ENCODE assay signal across 24 cellular contexts in the genomic region with DNA sequence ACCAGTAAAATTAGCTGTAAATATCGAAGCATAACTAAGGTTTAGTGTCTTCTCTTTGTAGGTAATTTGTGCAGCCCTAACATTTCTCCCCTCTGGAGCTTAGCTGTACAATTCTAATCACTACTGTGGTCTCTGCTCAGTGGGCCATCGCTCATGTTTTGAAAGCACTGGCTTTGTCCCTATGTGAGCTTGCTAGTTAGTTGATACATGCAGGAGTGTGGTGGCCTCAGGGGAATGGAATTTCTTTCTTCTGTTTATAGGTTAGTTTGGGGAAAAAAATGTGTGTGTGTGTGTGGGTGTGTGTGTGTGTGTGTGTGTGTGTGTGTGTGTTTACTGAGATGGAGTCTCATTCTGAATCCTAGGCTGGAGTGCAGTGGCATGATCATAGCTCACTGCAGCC.
DNase-seq lines count a peak whose midpoint lies in the region; ATAC-seq and TF ChIP-seq lines count a peak whose summit lies in the region.
"Had no signal": no experiment of that assay in that cellular context is flagged by ENCODE, and none has a peak within 500 bp of the region (broad histone marks: within the 10 kb centered on the region; RNA-seq: fewer than 3 reads in every experiment).

No MANE protein-coding gene starts in this region.

- peak overlapping the region; percentile 28 to 87 (median 43) for H3K27ac Mint-ChIP-seq in brain
- H3K27ac Mint-ChIP-seq: CD4-positive, alpha-beta T cell; GM23338 had no signal

- H3K36me3 Mint-ChIP-seq in brain = no peaks in the 10 kb centered on the region

- peak overlapping the region in 2 of 5 experiments; percentile 1 to 4 for H3K4me3 Mint-ChIP-seq in brain
- H3K4me3 Mint-ChIP-seq: CD4-positive, alpha-beta T cell; GM23338 had no signal

- no peak for TF ChIP-seq POLR2A in GM18505 (IDR thresholded peaks at IDR 0.05; ENCODE audit: borderline replicate concordance, extremely low read depth, insufficient read depth, insufficient read length)

- H3K9me3 Mint-ChIP-seq in brain = no peaks in the 10 kb centered on the region
- H3K9me3 Mint-ChIP-seq: GM23338 had no signal

- no peaks in the 10 kb centered on the region for H3K27me3 Mint-ChIP-seq in brain
- H3K27me3 Mint-ChIP-seq: CD4-positive, alpha-beta T cell had no signal

- H3K4me1 Mint-ChIP-seq in brain = peaks cover 48% of the 10 kb centered on the region

- no peak for ATAC-seq in GM18505 (IDR thresholded peaks at IDR 0.05; ENCODE audit: unreplicated experiment)
- ATAC-seq: GM23338 had no signal

- peak; percentile 55 for DNase-seq in NCI-H2107 treated with DMSO at 0.1 percent for 48 hours (lab: John Stamatoyannopoulos, UW; ENCODE audit: unreplicated experiment)
- DNase-seq in NCI-H2107 (lab: John Stamatoyannopoulos, UW) = no peak
- DNase-seq in midbrain (lab: John Stamatoyannopoulos, UW) = peak; percentile 30
- DNase-seq in substantia nigra (lab: John Stamatoyannopoulos, UW) = no peak
- no peak for DNase-seq in activated CD4-positive, CD25-positive, alpha-beta regulatory T cell treated with anti-CD3 and anti-CD28 coated beads, Interleukin-2, amount 50 U/mL, for 72 hours
- no peak for DNase-seq in SHP77 treated with DMSO at 0.1 percent for 48 hours (lab: John Stamatoyannopoulos, UW)
- DNase-seq: ACHN; CD4-positive, alpha-beta T cell; COR-L47; DMS79; IMR-90; NCI-H1105 treated with DMSO at 0.1 percent for 48 hours; NCI-H2029 treated with DMSO at 0.1 percent for 48 hours; NCI-H226; NCI-H510A treated with DMSO at 0.1 percent for 48 hours; NCI-H748 treated with DMSO at 0.1 percent for 48 hours; Right ventricle myocardium superior; SW 1271 had no signal

- H3K27ac ChIP-seq in substantia nigra (ENCODE audit: low read depth, low read length, poor library complexity, severe bottlenecking) = peak overlapping the region; percentile 4
- H3K27ac ChIP-seq: 22Rv1, BLaER1, KMS-11 had no signal

- no peak for TF ChIP-seq CTCF in brain (conservative IDR thresholded peaks at IDR 0.05)

Comparison
In these comparisons a context has a peak if more than half of its experiments do, and no peak if none do; other contexts are left out.
1. DNase-seq: peak in NCI-H2107 treated with DMSO at 0.1 percent for 48 hours (single experiment) and midbrain (single experiment); none in NCI-H2107 (single experiment), substantia nigra (0 of 49), activated CD4-positive, CD25-positive, alpha-beta regulatory T cell treated with anti-CD3 and anti-CD28 coated beads, Interleukin-2, amount 50 U/mL, for 72 hours (single experiment) and SHP77 treated with DMSO at 0.1 percent for 48 hours (single experiment).